Comparison of ENCODE assay signal across 10 cellular contexts in genomic region chr9:13787234-13787833, GRCh38.
A peak's percentile ranks its signal among the peaks of the same experiment; 100 is the strongest.
DNase-seq lines count a peak whose midpoint lies in the region; ATAC-seq and TF ChIP-seq lines count a peak whose summit lies in the region.
"Had no signal": no experiment of that assay in that cellular context is flagged by ENCODE, and none has a peak within 500 bp of the region (broad histone marks: within the 10 kb centered on the region; RNA-seq: fewer than 3 reads in every experiment).

No MANE protein-coding gene starts in this region.

- H3K4me3 ChIP-seq in liver (ENCODE audit: low read depth in 1 of 3, low read length in 3 of 3) = no peak overlapping the region
- H3K4me3 ChIP-seq: SJSA1 had no signal

- no peaks in the 10 kb centered on the region for H3K9me3 ChIP-seq in liver (ENCODE audit: control insufficient read depth in 4 of 4, low read length in 3 of 4)
- H3K9me3 ChIP-seq: SJSA1 had no signal

- TF ChIP-seq CTCF in liver (IDR thresholded peaks at IDR 0.05; ENCODE audit: low read depth, low read length, missing input control) = no peak

- H3K4me1 ChIP-seq in liver (ENCODE audit: control insufficient read depth in 4 of 4, insufficient read depth in 4 of 4, low read length in 3 of 4) = peaks cover 0 to 8% (median 0%) of the 10 kb centered on the region in 4 donors

- no peaks in the 10 kb centered on the region for H3K36me3 ChIP-seq in liver (ENCODE audit: control insufficient read depth in 4 of 4, insufficient read depth in 3 of 4, low read depth in 1 of 4, low read length in 3 of 4)
- H3K36me3 ChIP-seq: SJSA1 had no signal

- 55% methylated on average over 10 of the region's 10 CpGs for WGBS in liver

- ATAC-seq in GM18511 (IDR thresholded peaks at IDR 0.05; ENCODE audit: unreplicated experiment) = no peak
- no peak for ATAC-seq in HG03457 (IDR thresholded peaks at IDR 0.05; ENCODE audit: unreplicated experiment)
- ATAC-seq in GM21529 (IDR thresholded peaks at IDR 0.05; ENCODE audit: unreplicated experiment) = no peak

- DNase-seq in MV-4-11 (lab: John Stamatoyannopoulos, UW) (peak; percentile 2), dermis microvascular lymphatic vessel endothelial cell (ENCODE audit: low read depth in 2 of 2) (peak; percentile 66 to 72), superior temporal gyrus (ENCODE audit: extremely low spot score) (peak; percentile 16), NCI-H774 (lab: John Stamatoyannopoulos, UW) (no peak)
- DNase-seq: NCI-H1694 treated with DMSO at 0.1 percent for 48 hours had no signal

- peak in 1 of 2 donors; percentile 10 for TF ChIP-seq RAD21 in liver (IDR thresholded peaks at IDR 0.05)

- H3K27me3 ChIP-seq in liver (ENCODE audit: control insufficient read depth in 4 of 4, insufficient read depth in 4 of 4, low read length in 3 of 4) = no peaks in the 10 kb centered on the region
- H3K27me3 ChIP-seq: SJSA1 had no signal

- peak overlapping the region; percentile 5 to 11 for H3K27ac ChIP-seq in liver (ENCODE audit: low read depth in 1 of 2, low read length in 2 of 2)
- H3K27ac ChIP-seq: SJSA1 had no signal

- H3K9ac ChIP-seq in liver (ENCODE audit: low read depth in 1 of 2, low read length in 2 of 2) = no peak overlapping the region

TF ChIP-seq in liver, 16 proteins besides CTCF, POLR2A, EP300 and RAD21:
- no peak for TF ChIP-seq ZBTB33 (IDR thresholded peaks at IDR 0.05)
- TF ChIP-seq JUND (IDR thresholded peaks at IDR 0.05) = no peak
- no peak for TF ChIP-seq HNF4G (IDR thresholded peaks at IDR 0.05)
- TF ChIP-seq RXRA (IDR thresholded peaks at IDR 0.05) = peak; percentile 19 to 43
- TF ChIP-seq NR2F2 (IDR thresholded peaks at IDR 0.05) = no peak
- TF ChIP-seq, protein P1, sequence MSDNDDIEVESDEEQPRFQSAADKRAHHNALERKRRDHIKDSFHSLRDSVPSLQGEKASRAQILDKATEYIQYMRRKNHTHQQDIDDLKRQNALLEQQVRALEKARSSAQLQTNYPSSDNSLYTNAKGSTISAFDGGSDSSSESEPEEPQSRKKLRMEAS (IDR thresholded peaks at IDR 0.05) = no peak
- TF ChIP-seq ATF3 (IDR thresholded peaks at IDR 0.05) = no peak
- TF ChIP-seq YY1 (IDR thresholded peaks at IDR 0.05) = peak; percentile 50
- TF ChIP-seq TAF1 (conservative IDR thresholded peaks at IDR 0.05) = no peak
- peak in 1 of 2 donors; percentile 37 for TF ChIP-seq HNF4A (conservative IDR thresholded peaks at IDR 0.05)
- TF ChIP-seq GABPA (IDR thresholded peaks at IDR 0.05 in 1 of 2, conservative IDR thresholded peaks at IDR 0.05 in 1 of 2) = no peak
- TF ChIP-seq REST (IDR thresholded peaks at IDR 0.05) = no peak
- TF ChIP-seq SP1 (IDR thresholded peaks at IDR 0.05) = no peak
- TF ChIP-seq EGR1 (IDR thresholded peaks at IDR 0.05; ENCODE audit: low read depth in 2 of 2) = no peak
- TF ChIP-seq FOXA2 (IDR thresholded peaks at IDR 0.05) = no peak
- TF ChIP-seq FOXA1 (IDR thresholded peaks at IDR 0.05) = no peak
